In genomic region chr12:53696655-53697321, GRCh38 we compare ENCODE assay signal across 1 cellular context.
TF ChIP-seq lines count a peak whose summit lies in the region.

No MANE protein-coding gene starts in this region.

TF ChIP-seq in endothelial cell of umbilical vein, 7 proteins besides CTCF, POLR2A, EP300 and RAD21:
- TF ChIP-seq EZH2 (IDR thresholded peaks at IDR 0.05; ENCODE audit: borderline replicate concordance, low read depth, low read length, severe bottlenecking) (peak; percentile 73), POLR2AphosphoS5 (IDR thresholded peaks at IDR 0.05; ENCODE audit: insufficient read depth, low read depth, low read length) (no peak)
TF ChIP-seq in endothelial cell of umbilical vein: peak in this region for 1.
